1 cellular context compared by ENCODE assay signal in the genomic region with DNA sequence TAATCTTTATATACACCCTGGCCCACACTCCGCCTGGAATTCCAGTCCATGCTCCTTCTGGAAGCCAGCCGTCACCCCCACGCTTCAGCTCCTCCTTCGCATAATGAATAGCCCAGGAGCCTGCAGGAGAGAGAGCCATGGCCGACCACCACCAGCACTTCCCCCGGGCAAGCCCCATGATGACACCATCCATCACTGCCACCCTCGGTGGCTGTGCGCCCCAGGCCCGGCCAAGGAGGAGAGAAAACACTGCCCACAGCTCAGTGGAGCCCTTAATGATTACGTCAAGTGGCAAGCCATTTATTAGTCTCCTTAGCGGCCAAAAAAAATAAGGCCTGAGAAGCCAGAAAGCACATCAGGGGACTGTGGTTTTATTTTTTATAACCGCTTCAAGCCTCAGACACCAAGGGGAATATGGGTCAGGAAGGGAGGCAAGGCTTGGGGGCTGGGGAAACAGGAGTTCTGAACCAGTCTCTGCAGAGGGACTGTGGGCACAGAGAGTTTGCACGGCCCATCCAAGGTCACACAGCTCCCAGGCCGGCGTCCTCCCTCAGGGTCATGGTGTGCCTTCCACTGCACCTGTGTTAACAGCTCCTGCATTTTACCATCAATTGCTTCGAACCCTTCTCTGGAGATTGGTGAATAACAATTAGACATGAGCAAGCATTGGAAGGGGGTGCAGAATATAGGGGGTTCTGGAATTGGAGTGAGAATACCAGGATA.
TF ChIP-seq lines count a peak whose summit lies in the region.

No MANE protein-coding gene starts in this region.

TF ChIP-seq in GM23338, 12 proteins besides CTCF, POLR2A, EP300 and RAD21:
- no peak for TF ChIP-seq ZNF331 (CRISPR knock-in tag; IDR thresholded peaks at IDR 0.05; ENCODE audit: low read depth)
- no peak for TF ChIP-seq EZH2 (IDR thresholded peaks at IDR 0.05; ENCODE audit: low read depth, unreplicated experiment)
- TF ChIP-seq STAT1 (IDR thresholded peaks at IDR 0.05; ENCODE audit: unreplicated experiment): no peak
- no peak for TF ChIP-seq NANOG (IDR thresholded peaks at IDR 0.05; ENCODE audit: borderline replicate concordance)
- TF ChIP-seq POLR2AphosphoS5 (IDR thresholded peaks at IDR 0.05; ENCODE audit: low read depth): peak; percentile 20; the same call in 1 of the 2 replicates
- TF ChIP-seq, protein P1, sequence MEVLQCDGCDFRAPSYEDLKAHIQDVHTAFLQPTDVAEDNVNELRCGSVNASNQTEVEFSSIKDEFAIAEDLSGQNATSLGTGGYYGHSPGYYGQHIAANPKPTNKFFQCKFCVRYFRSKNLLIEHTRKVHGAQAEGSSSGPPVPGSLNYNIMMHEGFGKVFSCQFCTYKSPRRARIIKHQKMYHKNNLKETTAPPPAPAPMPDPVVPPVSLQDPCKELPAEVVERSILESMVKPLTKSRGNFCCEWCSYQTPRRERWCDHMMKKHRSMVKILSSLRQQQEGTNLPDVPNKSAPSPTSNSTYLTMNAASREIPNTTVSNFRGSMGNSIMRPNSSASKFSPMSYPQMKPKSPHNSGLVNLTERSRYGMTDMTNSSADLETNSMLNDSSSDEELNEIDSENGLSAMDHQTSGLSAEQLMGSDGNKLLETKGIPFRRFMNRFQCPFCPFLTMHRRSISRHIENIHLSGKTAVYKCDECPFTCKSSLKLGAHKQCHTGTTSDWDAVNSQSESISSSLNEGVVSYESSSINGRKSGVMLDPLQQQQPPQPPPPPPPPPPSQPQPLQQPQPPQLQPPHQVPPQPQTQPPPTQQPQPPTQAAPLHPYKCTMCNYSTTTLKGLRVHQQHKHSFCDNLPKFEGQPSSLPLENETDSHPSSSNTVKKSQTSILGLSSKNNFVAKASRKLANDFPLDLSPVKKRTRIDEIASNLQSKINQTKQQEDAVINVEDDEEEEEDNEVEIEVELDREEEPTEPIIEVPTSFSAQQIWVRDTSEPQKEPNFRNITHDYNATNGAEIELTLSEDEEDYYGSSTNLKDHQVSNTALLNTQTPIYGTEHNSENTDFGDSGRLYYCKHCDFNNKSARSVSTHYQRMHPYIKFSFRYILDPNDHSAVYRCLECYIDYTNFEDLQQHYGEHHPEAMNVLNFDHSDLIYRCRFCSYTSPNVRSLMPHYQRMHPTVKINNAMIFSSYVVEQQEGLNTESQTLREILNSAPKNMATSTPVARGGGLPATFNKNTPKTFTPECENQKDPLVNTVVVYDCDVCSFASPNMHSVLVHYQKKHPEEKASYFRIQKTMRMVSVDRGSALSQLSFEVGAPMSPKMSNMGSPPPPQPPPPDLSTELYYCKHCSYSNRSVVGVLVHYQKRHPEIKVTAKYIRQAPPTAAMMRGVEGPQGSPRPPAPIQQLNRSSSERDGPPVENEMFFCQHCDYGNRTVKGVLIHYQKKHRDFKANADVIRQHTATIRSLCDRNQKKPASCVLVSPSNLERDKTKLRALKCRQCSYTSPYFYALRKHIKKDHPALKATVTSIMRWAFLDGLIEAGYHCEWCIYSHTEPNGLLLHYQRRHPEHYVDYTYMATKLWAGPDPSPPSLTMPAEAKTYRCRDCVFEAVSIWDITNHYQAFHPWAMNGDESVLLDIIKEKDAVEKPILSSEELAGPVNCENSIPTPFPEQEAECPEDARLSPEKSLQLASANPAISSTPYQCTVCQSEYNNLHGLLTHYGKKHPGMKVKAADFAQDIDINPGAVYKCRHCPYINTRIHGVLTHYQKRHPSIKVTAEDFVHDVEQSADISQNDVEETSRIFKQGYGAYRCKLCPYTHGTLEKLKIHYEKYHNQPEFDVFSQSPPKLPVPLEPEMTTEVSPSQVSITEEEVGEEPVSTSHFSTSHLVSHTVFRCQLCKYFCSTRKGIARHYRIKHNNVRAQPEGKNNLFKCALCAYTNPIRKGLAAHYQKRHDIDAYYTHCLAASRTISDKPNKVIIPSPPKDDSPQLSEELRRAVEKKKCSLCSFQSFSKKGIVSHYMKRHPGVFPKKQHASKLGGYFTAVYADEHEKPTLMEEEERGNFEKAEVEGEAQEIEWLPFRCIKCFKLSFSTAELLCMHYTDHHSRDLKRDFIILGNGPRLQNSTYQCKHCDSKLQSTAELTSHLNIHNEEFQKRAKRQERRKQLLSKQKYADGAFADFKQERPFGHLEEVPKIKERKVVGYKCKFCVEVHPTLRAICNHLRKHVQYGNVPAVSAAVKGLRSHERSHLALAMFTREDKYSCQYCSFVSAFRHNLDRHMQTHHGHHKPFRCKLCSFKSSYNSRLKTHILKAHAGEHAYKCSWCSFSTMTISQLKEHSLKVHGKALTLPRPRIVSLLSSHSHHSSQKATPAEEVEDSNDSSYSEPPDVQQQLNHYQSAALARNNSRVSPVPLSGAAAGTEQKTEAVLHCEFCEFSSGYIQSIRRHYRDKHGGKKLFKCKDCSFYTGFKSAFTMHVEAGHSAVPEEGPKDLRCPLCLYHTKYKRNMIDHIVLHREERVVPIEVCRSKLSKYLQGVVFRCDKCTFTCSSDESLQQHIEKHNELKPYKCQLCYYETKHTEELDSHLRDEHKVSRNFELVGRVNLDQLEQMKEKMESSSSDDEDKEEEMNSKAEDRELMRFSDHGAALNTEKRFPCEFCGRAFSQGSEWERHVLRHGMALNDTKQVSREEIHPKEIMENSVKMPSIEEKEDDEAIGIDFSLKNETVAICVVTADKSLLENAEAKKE (CRISPR knock-in tag; IDR thresholded peaks at IDR 0.05): no peak
- TF ChIP-seq JUNB (IDR thresholded peaks at IDR 0.05; ENCODE audit: unreplicated experiment): no peak
- TF ChIP-seq ZNF114 (CRISPR knock-in tag; IDR thresholded peaks at IDR 0.05): no peak
TF ChIP-seq in GM23338: peak in this region for 1.
